In genomic region chr4:77854431-77855111, GRCh38 we compare ENCODE assay signal across 13 cellular contexts. TPM values are rescaled to one million over a fixed set of nuclear protein-coding genes. Genes with fewer than 3 reads are reported as not detected.
DNase-seq lines count a peak whose midpoint lies in the region; ATAC-seq and TF ChIP-seq lines count a peak whose summit lies in the region.
"Had no signal": no experiment of that assay in that cellular context is flagged by ENCODE, and none has a peak within 500 bp of the region (broad histone marks: within the 10 kb centered on the region; RNA-seq: fewer than 3 reads in every experiment).

No MANE protein-coding gene starts in this region.

- TF ChIP-seq EP300 in stomach (IDR thresholded peaks at IDR 0.05): no peak

- no peak overlapping the region for H3K4me3 ChIP-seq in right cardiac atrium (ENCODE audit: low read length)
- H3K4me3 ChIP-seq in stomach: no peak overlapping the region
- H3K4me3 ChIP-seq: PC-9 had no signal

- no peaks in the 10 kb centered on the region for H3K27me3 ChIP-seq in right cardiac atrium (ENCODE audit: control insufficient read depth, insufficient read depth)
- no peaks in the 10 kb centered on the region for H3K27me3 ChIP-seq in stomach

- H3K27ac Mint-ChIP-seq in activated CD4-positive, alpha-beta T cell treated with anti-CD3 and anti-CD28 coated beads, Interleukin-2, amount 10 ng/mL, durations not matched to agents 24 days and 14 days: peak overlapping the region; percentile 99
- H3K27ac Mint-ChIP-seq in activated T-helper 17 cell treated with anti-CD3 and anti-CD28 coated beads, Interleukin-2, amount 50 U/mL, for 72 hours: peak overlapping the region; percentile 95
- H3K27ac Mint-ChIP-seq: H9, WTC11 had no signal

- 54% methylated on average over 7 of the region's 7 CpGs for WGBS in right cardiac atrium
- 66 to 70% (median 68%) methylated on average over 7 of the region's 7 CpGs for WGBS in stomach, 5 donors

- no peaks in the 10 kb centered on the region for H3K36me3 ChIP-seq in stomach

- no peaks in the 10 kb centered on the region for H3K36me3 Mint-ChIP-seq in activated CD4-positive, alpha-beta T cell treated with anti-CD3 and anti-CD28 coated beads, Interleukin-2, amount 10 ng/mL, durations not matched to agents 24 days and 14 days (ENCODE audit: low read depth)
- no peaks in the 10 kb centered on the region for H3K36me3 Mint-ChIP-seq in activated T-helper 17 cell treated with anti-CD3 and anti-CD28 coated beads, Interleukin-2, amount 50 U/mL, for 72 hours (ENCODE audit: low read depth)
- H3K36me3 Mint-ChIP-seq: WTC11 had no signal

- H3K9me3 ChIP-seq in right cardiac atrium (ENCODE audit: control insufficient read depth, low read length): no peaks in the 10 kb centered on the region
- no peaks in the 10 kb centered on the region for H3K9me3 ChIP-seq in stomach

- H3K27me3 Mint-ChIP-seq in activated CD4-positive, alpha-beta T cell treated with anti-CD3 and anti-CD28 coated beads, Interleukin-2, amount 10 ng/mL, durations not matched to agents 24 days and 14 days: no peaks in the 10 kb centered on the region
- no peaks in the 10 kb centered on the region for H3K27me3 Mint-ChIP-seq in activated T-helper 17 cell treated with anti-CD3 and anti-CD28 coated beads, Interleukin-2, amount 50 U/mL, for 72 hours

- peak overlapping the region; percentile 85 for H3K4me3 Mint-ChIP-seq in activated CD4-positive, alpha-beta T cell treated with anti-CD3 and anti-CD28 coated beads, Interleukin-2, amount 10 ng/mL, durations not matched to agents 24 days and 14 days
- peak overlapping the region; percentile 84 for H3K4me3 Mint-ChIP-seq in activated T-helper 17 cell treated with anti-CD3 and anti-CD28 coated beads, Interleukin-2, amount 50 U/mL, for 72 hours
- H3K4me3 Mint-ChIP-seq: H9, WTC11 had no signal

- ATAC-seq in activated T-helper 17 cell treated with anti-CD3 and anti-CD28 coated beads, Interleukin-2, amount 50 U/mL, for 72 hours (replicated peaks): peak; percentile 74
- ATAC-seq in right cardiac atrium (peak; percentile 74 to 94), HG03025 (IDR thresholded peaks at IDR 0.05; ENCODE audit: low FRiP score, unreplicated experiment) (no peak)
- ATAC-seq: WTC11 had no signal

- no peak for TF ChIP-seq CTCF in stomach (IDR thresholded peaks at IDR 0.05)

- H3K27ac ChIP-seq in right cardiac atrium (ENCODE audit: low read length) (peak overlapping the region; percentile 68), stomach (peak overlapping the region in 4 of 5 donors; percentile 44 to 76 (median 54))
- H3K27ac ChIP-seq: PC-9 had no signal

- intact Hi-C loops in activated CD4-positive, alpha-beta T cell treated with anti-CD3 and anti-CD28 coated beads, Interleukin-2, amount 10 ng/mL, durations not matched to agents 24 days and 14 days (cut with micrococcal nuclease): loop anchor here (1.0 to 5.0 kb wide), 2 partner anchors 8 to 827 kb away; partner anchors contain the start of gene MRPL1
- intact Hi-C loops in right cardiac atrium (cut with DNase I): no loop called here
- intact Hi-C loops in stomach (cut with DNase I; ENCODE audit: low total_unique reads): no loop called here

- H3K4me1 ChIP-seq in right cardiac atrium (ENCODE audit: control insufficient read depth, insufficient read depth, low read length): no peaks in the 10 kb centered on the region
- no peaks in the 10 kb centered on the region for H3K4me1 ChIP-seq in stomach

- H3K4me1 Mint-ChIP-seq in activated CD4-positive, alpha-beta T cell treated with anti-CD3 and anti-CD28 coated beads, Interleukin-2, amount 10 ng/mL, durations not matched to agents 24 days and 14 days: peaks cover 58% of the 10 kb centered on the region
- H3K4me1 Mint-ChIP-seq in activated T-helper 17 cell treated with anti-CD3 and anti-CD28 coated beads, Interleukin-2, amount 50 U/mL, for 72 hours: peaks cover 44% of the 10 kb centered on the region
- H3K4me1 Mint-ChIP-seq: H9, WTC11 had no signal

- no peak for TF ChIP-seq POLR2A in stomach (IDR thresholded peaks at IDR 0.05)

- DNase-seq in activated CD4-positive, alpha-beta T cell treated with anti-CD3 and anti-CD28 coated beads, Interleukin-2, amount 10 ng/mL, durations not matched to agents 24 days and 14 days: peak; percentile 76
- no peak for DNase-seq in activated CD4-positive, alpha-beta T cell treated with anti-CD3 and anti-CD28 coated beads, Interleukin-2, amount 50 U/mL, for 4 hours
- DNase-seq in right cardiac atrium: no peak
- no peak for DNase-seq in stomach
- DNase-seq in DMS79 (lab: John Stamatoyannopoulos, UW): no peak
- no peak for DNase-seq in HT-29 (ENCODE audit: low spot score)
- DNase-seq: GF-D8, H9, NCI-H1105 treated with DMSO at 0.1 percent for 48 hours had no signal

- no peaks in the 10 kb centered on the region for H3K9me3 Mint-ChIP-seq in activated CD4-positive, alpha-beta T cell treated with anti-CD3 and anti-CD28 coated beads, Interleukin-2, amount 10 ng/mL, durations not matched to agents 24 days and 14 days
- H3K9me3 Mint-ChIP-seq in activated T-helper 17 cell treated with anti-CD3 and anti-CD28 coated beads, Interleukin-2, amount 50 U/mL, for 72 hours: no peaks in the 10 kb centered on the region
- H3K9me3 Mint-ChIP-seq: H9, WTC11 had no signal

RNA-seq across cellular contexts. Expression of gene MRPL1, which starts 8.1 kb away (rescaled TPM):
- 65.0 and 72.7 TPM in 2 replicates for total RNA-seq in activated CD4-positive, alpha-beta T cell treated with anti-CD3 and anti-CD28 coated beads, Interleukin-2, amount 10 ng/mL, durations not matched to agents 24 days and 14 days
- total RNA-seq in activated T-helper 17 cell treated with anti-CD3 and anti-CD28 coated beads, Interleukin-2, amount 50 U/mL, for 72 hours: 10 to 100 TPM; 23.7 to 33.7 TPM
- total RNA-seq in right cardiac atrium: 10 to 100 TPM; 34.1 to 39.5 (median 38.3) TPM
- polyA plus RNA-seq in right cardiac atrium: 50.5 TPM
- 100 to 1,000 TPM in 1 of 5 donors, 10 to 100 TPM in 3, 1 to 10 TPM in 1; 1.8 to 133 (median 30.5) TPM for total RNA-seq in stomach
- polyA plus RNA-seq in stomach: 10 to 100 TPM; 36.4 to 38.5 (median 37.5) TPM
- total RNA-seq in HT-29 (2014; rRNA removed; shearing (Covaris generic)): 14.2 and 19.9 TPM in 2 replicates

RNA-seq across cellular contexts. Expression of gene CNOT6L, which starts 35.4 kb away (rescaled TPM):
- 105 and 108 TPM in 2 replicates for total RNA-seq in activated CD4-positive, alpha-beta T cell treated with anti-CD3 and anti-CD28 coated beads, Interleukin-2, amount 10 ng/mL, durations not matched to agents 24 days and 14 days
- total RNA-seq in activated T-helper 17 cell treated with anti-CD3 and anti-CD28 coated beads, Interleukin-2, amount 50 U/mL, for 72 hours: 10 to 100 TPM; 66.3 to 90.9 TPM
- total RNA-seq in right cardiac atrium (10 to 100 TPM; 21.9 to 27.1 (median 22.9) TPM), stomach (10 to 100 TPM in 3 of 5 donors, 1 to 10 TPM in 2; 6.7 to 74.5 (median 13.8) TPM)
- polyA plus RNA-seq in right cardiac atrium (3.6 TPM), stomach (1 to 10 TPM; 4.6 to 5.5 (median 5.3) TPM)
- 3.2 and 3.6 TPM in 2 replicates for total RNA-seq in HT-29 (2014; rRNA removed; shearing (Covaris generic))
